Comparison of ENCODE assay signal across 8 cellular contexts in the genomic region with DNA sequence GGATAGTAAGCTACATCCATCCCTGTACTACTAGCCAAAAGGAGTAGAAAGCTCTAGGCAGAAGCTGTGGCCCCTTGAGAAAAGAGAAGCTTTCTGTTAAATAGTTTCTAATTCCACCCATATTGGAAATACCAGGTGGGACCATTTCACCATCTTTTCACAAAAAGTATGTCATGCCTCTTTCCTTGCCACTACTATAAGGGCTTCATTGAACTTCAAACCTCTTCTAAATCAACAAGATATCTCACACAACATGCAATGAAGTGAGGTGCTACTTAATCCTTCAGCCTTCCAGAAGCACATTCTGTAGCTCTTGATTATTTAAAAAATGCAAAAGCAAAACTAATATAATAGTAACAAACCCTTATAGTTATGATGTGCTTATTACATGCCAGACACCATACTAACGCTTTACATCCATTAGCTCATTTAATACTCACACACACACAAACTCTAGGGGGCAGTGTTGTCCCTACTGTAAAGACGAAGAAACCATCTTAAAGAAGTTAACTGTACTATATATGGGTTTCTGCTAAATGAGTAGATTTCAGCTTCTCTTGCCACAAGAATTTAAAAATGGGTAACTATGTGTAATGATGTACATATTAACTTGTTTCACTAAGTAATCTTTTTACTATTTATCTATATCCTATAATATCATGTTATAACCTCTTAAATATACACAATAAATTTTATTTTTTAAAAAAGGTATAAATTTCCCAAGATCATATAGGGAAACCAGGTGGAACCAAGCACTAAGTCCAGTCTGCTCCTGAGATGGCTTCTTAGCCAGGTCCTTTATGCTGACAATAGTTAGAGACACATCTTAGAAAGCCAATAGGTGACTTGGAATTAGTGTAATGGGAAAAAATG.
A peak's percentile ranks its signal among the peaks of the same experiment; 100 is the strongest.
DNase-seq lines count a peak whose midpoint lies in the region; ATAC-seq, FAIRE-seq and TF ChIP-seq lines count a peak whose summit lies in the region.

No MANE protein-coding gene starts in this region.

- no peaks in the 10 kb centered on the region for H3K4me1 ChIP-seq in neutrophil (ENCODE audit: control insufficient read depth in 1 of 2, insufficient read depth in 1 of 2, low read depth in 1 of 2, low read length in 1 of 2)

- H3K36me3 ChIP-seq in neutrophil: no peaks in the 10 kb centered on the region

- peak; percentile 73 for FAIRE-seq in urothelium cell line (lab: Jason Lieb, UNC)

- DNase-seq in COR-L47 (lab: John Stamatoyannopoulos, UW) (peak; percentile 57), GM19238 (ENCODE audit: insufficient read length, low spot score) (peak; percentile 3), NCI-H510A (lab: John Stamatoyannopoulos, UW) (peak; percentile 32), urothelium cell line (ENCODE audit: low spot score) (peak; percentile 57)
- DNase-seq in activated CD4-positive, alpha-beta T cell treated with anti-CD3 and anti-CD28 coated beads for 48 hours: peak; percentile 68

- H3K27me3 ChIP-seq in neutrophil: no peaks in the 10 kb centered on the region

- ATAC-seq in HG03175 (IDR thresholded peaks at IDR 0.05; ENCODE audit: unreplicated experiment) (peak; percentile 94), esophagus mucosa (peak; percentile 87)

- peak; percentile 16 for TF ChIP-seq CTCF in neutrophil (IDR thresholded peaks at IDR 0.05)

- H3K9me3 ChIP-seq in neutrophil: no peaks in the 10 kb centered on the region

- no peak overlapping the region for H3K4me3 ChIP-seq in neutrophil (ENCODE audit: low read depth in 1 of 2, low read length in 1 of 2)

- H3K27ac ChIP-seq in neutrophil: no peak overlapping the region

Comparison
In these comparisons a context has a peak if more than half of its experiments do, and no peak if none do; other contexts are left out.
1. DNase-seq: peak in every context shown above with its lines; median percentile 68 in activated CD4-positive, alpha-beta T cell treated with anti-CD3 and anti-CD28 coated beads for 48 hours; 57 in COR-L47; 57 in urothelium cell line; 32 in NCI-H510A; 3 in GM19238.